Comparison of ENCODE assay signal across 1 cellular context in the genomic region with DNA sequence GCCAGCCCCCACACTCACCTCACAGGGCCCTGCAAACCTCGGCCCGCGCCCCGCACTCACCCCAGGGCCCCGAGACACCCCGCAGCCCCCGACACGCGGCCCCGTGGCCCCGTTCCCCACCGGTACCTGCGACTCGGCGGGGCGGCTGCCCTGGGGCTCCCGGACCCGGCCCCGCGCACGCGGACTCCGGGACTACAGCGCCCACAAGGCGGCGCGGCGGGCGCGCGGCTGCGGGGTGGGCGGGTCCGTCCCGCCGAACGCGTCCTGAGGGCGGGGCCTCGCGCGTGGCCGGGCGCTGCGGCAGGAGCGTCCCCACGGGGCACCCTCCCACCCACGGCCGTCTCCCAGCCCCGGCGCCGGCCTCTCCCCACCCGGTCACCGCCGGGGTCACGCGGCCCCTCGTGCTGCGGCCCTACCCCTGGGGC.
TF ChIP-seq lines count a peak whose summit lies in the region.

Gene SLC19A1 (minus strand): TSS at position 199 of the 425 bp plus-strand sequence. CDS start 4,481 bp downstream, outside the sequence.

TF ChIP-seq in K562, 482 proteins besides CTCF, POLR2A, EP300 and RAD21 (continued from another document and continues in another):
- TF ChIP-seq ARID4B (CRISPR knock-in tag; IDR thresholded peaks at IDR 0.05) (no peak), GTF2B (IDR thresholded peaks at IDR 0.05; ENCODE audit: extremely low read depth, insufficient read length) (no peak), TAF7 (tag; IDR thresholded peaks at IDR 0.05) (no peak), FOXJ2 (tag; IDR thresholded peaks at IDR 0.05) (no peak), AFF4 (CRISPR knock-in tag; IDR thresholded peaks at IDR 0.05) (no peak), FOXA3 (CRISPR knock-in tag; conservative IDR thresholded peaks at IDR 0.05 in 1 of 2, IDR thresholded peaks at IDR 0.05 in 1 of 2) (no peak), FOXK1 (CRISPR knock-in tag; IDR thresholded peaks at IDR 0.05; ENCODE audit: borderline replicate concordance) (no peak), SP2 (IDR thresholded peaks at IDR 0.05; ENCODE audit: extremely low read depth, low read depth, low read length, poor library complexity, severe bottlenecking) (no peak), RHOXF2B (CRISPR knock-in tag; conservative IDR thresholded peaks at IDR 0.05) (no peak), TAF9B (IDR thresholded peaks at IDR 0.05; ENCODE audit: partially characterized antibody) (no peak), MEF2A (IDR thresholded peaks at IDR 0.05; ENCODE audit: control insufficient read depth, low read depth, low read length) (no peak), SMARCE1 (IDR thresholded peaks at IDR 0.05) (no peak), ZNF41 (CRISPR knock-in tag; conservative IDR thresholded peaks at IDR 0.05) (no peak), KDM5B (IDR thresholded peaks at IDR 0.05; ENCODE audit: insufficient replicate concordance, low read depth, low read length) (peak; percentile 18), HLTF (IDR thresholded peaks at IDR 0.05) (no peak), NCOA1 (IDR thresholded peaks at IDR 0.05; ENCODE audit: low read depth) (no peak), RBM17 (IDR thresholded peaks at IDR 0.05; ENCODE audit: borderline replicate concordance, low read depth, low read length) (no peak), STAG1 (CRISPR knock-in tag; IDR thresholded peaks at IDR 0.05; ENCODE audit: borderline replicate concordance) (no peak), WHSC1 (IDR thresholded peaks at IDR 0.05; ENCODE audit: low read length) (no peak), NEUROD1 (IDR thresholded peaks at IDR 0.05; ENCODE audit: borderline replicate concordance, low read depth, low read length, partially characterized antibody) (no peak), POU5F1 (IDR thresholded peaks at IDR 0.05; ENCODE audit: borderline replicate concordance, low read depth, low read length, partially characterized antibody) (no peak), CBFA2T2 (conservative IDR thresholded peaks at IDR 0.05) (no peak), NCOA6 (IDR thresholded peaks at IDR 0.05) (no peak), MCM3 (IDR thresholded peaks at IDR 0.05) (no peak), CBX2 (IDR thresholded peaks at IDR 0.05; ENCODE audit: insufficient read depth, low read length, poor library complexity, severe bottlenecking) (no peak), SIN3A (IDR thresholded peaks at IDR 0.05; ENCODE audit: borderline replicate concordance in 2 of 2, control insufficient read depth in 1 of 2, low read depth in 2 of 2, low read length in 2 of 2) (peak in 1 of 2 experiments; percentile 79; a peak in 1 of 4 replicates), ZNF384 (IDR thresholded peaks at IDR 0.05; ENCODE audit: low read depth, low read length) (no peak), CHD2 (IDR thresholded peaks at IDR 0.05; ENCODE audit: low read depth, low read length) (no peak), DDX20 (tag; IDR thresholded peaks at IDR 0.05; ENCODE audit: low read depth) (no peak), ELF2 (CRISPR knock-in tag; IDR thresholded peaks at IDR 0.05) (no peak), FOXK2 (conservative IDR thresholded peaks at IDR 0.05 in 1 of 2, IDR thresholded peaks at IDR 0.05 in 1 of 2; ENCODE audit: low read depth in 2 of 2) (no peak), ZNF586 (CRISPR knock-in tag; conservative IDR thresholded peaks at IDR 0.05) (no peak), E2F3 (CRISPR knock-in tag; IDR thresholded peaks at IDR 0.05) (no peak), ZFP91 (CRISPR knock-in tag; IDR thresholded peaks at IDR 0.05) (no peak), GATAD2B (IDR thresholded peaks at IDR 0.05; ENCODE audit: borderline replicate concordance) (peak; percentile 50; the same call in 1 of the 2 replicates), SAFB (IDR thresholded peaks at IDR 0.05; ENCODE audit: borderline replicate concordance, low read depth, low read length) (peak; percentile 86), ZNF197 (CRISPR knock-in tag; IDR thresholded peaks at IDR 0.05; ENCODE audit: low read depth) (no peak), MYC (IDR thresholded peaks at IDR 0.05; ENCODE audit: low read depth, low read length) (peak; percentile 91), MYC (CRISPR knock-in tag; IDR thresholded peaks at IDR 0.05; ENCODE audit: borderline replicate concordance, low read depth) (no peak), SMARCC2 (IDR thresholded peaks at IDR 0.05; ENCODE audit: low read depth) (no peak), TGIF2 (CRISPR knock-in tag; IDR thresholded peaks at IDR 0.05) (no peak), ZBTB9 (CRISPR knock-in tag; IDR thresholded peaks at IDR 0.05) (no peak)
- TF ChIP-seq, protein P1, sequence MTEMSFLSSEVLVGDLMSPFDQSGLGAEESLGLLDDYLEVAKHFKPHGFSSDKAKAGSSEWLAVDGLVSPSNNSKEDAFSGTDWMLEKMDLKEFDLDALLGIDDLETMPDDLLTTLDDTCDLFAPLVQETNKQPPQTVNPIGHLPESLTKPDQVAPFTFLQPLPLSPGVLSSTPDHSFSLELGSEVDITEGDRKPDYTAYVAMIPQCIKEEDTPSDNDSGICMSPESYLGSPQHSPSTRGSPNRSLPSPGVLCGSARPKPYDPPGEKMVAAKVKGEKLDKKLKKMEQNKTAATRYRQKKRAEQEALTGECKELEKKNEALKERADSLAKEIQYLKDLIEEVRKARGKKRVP (CRISPR knock-in tag; IDR thresholded peaks at IDR 0.05) = no peak
- TF ChIP-seq, protein P2, sequence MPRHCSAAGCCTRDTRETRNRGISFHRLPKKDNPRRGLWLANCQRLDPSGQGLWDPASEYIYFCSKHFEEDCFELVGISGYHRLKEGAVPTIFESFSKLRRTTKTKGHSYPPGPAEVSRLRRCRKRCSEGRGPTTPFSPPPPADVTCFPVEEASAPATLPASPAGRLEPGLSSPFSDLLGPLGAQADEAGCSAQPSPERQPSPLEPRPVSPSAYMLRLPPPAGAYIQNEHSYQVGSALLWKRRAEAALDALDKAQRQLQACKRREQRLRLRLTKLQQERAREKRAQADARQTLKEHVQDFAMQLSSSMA (CRISPR knock-in tag; IDR thresholded peaks at IDR 0.05) = no peak
- TF ChIP-seq, protein P3, sequence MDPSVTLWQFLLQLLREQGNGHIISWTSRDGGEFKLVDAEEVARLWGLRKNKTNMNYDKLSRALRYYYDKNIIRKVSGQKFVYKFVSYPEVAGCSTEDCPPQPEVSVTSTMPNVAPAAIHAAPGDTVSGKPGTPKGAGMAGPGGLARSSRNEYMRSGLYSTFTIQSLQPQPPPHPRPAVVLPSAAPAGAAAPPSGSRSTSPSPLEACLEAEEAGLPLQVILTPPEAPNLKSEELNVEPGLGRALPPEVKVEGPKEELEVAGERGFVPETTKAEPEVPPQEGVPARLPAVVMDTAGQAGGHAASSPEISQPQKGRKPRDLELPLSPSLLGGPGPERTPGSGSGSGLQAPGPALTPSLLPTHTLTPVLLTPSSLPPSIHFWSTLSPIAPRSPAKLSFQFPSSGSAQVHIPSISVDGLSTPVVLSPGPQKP (CRISPR knock-in tag; IDR thresholded peaks at IDR 0.05) = no peak
- TF ChIP-seq, protein P4, sequence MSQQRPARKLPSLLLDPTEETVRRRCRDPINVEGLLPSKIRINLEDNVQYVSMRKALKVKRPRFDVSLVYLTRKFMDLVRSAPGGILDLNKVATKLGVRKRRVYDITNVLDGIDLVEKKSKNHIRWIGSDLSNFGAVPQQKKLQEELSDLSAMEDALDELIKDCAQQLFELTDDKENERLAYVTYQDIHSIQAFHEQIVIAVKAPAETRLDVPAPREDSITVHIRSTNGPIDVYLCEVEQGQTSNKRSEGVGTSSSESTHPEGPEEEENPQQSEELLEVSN (IDR thresholded peaks at IDR 0.05; ENCODE audit: borderline replicate concordance in 1 of 2, extremely low read depth in 1 of 2, insufficient read depth in 1 of 2, insufficient read length in 1 of 2, low read depth in 1 of 2, low read length in 1 of 2, poor library complexity in 1 of 2, severe bottlenecking in 1 of 2) = peak; percentile 22 to 86
